In genomic region chr2:238096311-238097011, GRCh38 we compare ENCODE assay signal across 11 cellular contexts. TPM values are rescaled to one million over a fixed set of nuclear protein-coding genes. Genes with fewer than 3 reads are reported as not detected.
DNase-seq lines count a peak whose midpoint lies in the region; ATAC-seq and TF ChIP-seq lines count a peak whose summit lies in the region.
"Had no signal": no experiment of that assay in that cellular context is flagged by ENCODE, and none has a peak within 500 bp of the region (broad histone marks: within the 10 kb centered on the region; RNA-seq: fewer than 3 reads in every experiment).

No MANE protein-coding gene starts in this region.

- peaks cover 35% of the 10 kb centered on the region for H3K36me3 Mint-ChIP-seq in activated T-helper 2 cell treated with anti-CD3 and anti-CD28 coated beads, Interferon-gamma antibody, Interleukin-2, Interleukin-4, amounts not matched to agents 10 μg/mL and 5 μg/mL and 100 μg/mL, durations not matched to agents 14 hours and 24 hours and 36 hours (ENCODE audit: low read depth)

- peak; percentile 7 for DNase-seq in activated T-helper 2 cell treated with anti-CD3 and anti-CD28 coated beads, Interferon-gamma antibody, Interleukin-2, Interleukin-4, amounts not matched to agents 10 μg/mL and 5 μg/mL and 100 μg/mL, durations not matched to agents 14 hours and 24 hours and 36 hours (ENCODE audit: low spot score)
- DNase-seq in lung (ENCODE audit: low spot score) (peak; percentile 26), CD1c-positive myeloid dendritic cell (ENCODE audit: extremely low spot score) (no peak), RKO (ENCODE audit: low spot score) (no peak)
- DNase-seq: midbrain, NCI-H1092 treated with DMSO at 0.1 percent for 48 hours had no signal

- H3K9me3 Mint-ChIP-seq in activated T-helper 2 cell treated with anti-CD3 and anti-CD28 coated beads, Interferon-gamma antibody, Interleukin-2, Interleukin-4, amounts not matched to agents 10 μg/mL and 5 μg/mL and 100 μg/mL, durations not matched to agents 14 hours and 24 hours and 36 hours: no peaks in the 10 kb centered on the region

- H3K9me3 ChIP-seq in HEK293 (ENCODE audit: control insufficient read depth, insufficient read depth, low read depth, low read length) (no peaks in the 10 kb centered on the region), lung (ENCODE audit: control insufficient read depth in 2 of 2, insufficient read depth in 1 of 2, low read length in 1 of 2) (no peaks in the 10 kb centered on the region)

- H3K27me3 ChIP-seq in lung (ENCODE audit: control insufficient read depth, insufficient read depth): no peaks in the 10 kb centered on the region
- H3K27me3 ChIP-seq: cardiac muscle cell had no signal

- intact Hi-C loops in activated T-helper 2 cell treated with anti-CD3 and anti-CD28 coated beads, Interferon-gamma antibody, Interleukin-2, Interleukin-4, amounts not matched to agents 10 μg/mL and 5 μg/mL and 100 μg/mL, durations not matched to agents 14 hours and 24 hours and 36 hours (cut with micrococcal nuclease): no loop called here

- H3K4me3 ChIP-seq in HEK293 (ENCODE audit: low read depth, low read length) (no peak overlapping the region), lung (no peak overlapping the region)
- H3K4me3 ChIP-seq: cardiac muscle cell had no signal

- POLR2A ChIA-PET in HEK293 (lab: Yijun Ruan, JAX): no interaction called here

- no peak overlapping the region for H3K27ac Mint-ChIP-seq in activated T-helper 2 cell treated with anti-CD3 and anti-CD28 coated beads, Interferon-gamma antibody, Interleukin-2, Interleukin-4, amounts not matched to agents 10 μg/mL and 5 μg/mL and 100 μg/mL, durations not matched to agents 14 hours and 24 hours and 36 hours

- ATAC-seq in lung (ENCODE audit: insufficient read depth, low FRiP score) (no peak), GM19324 (IDR thresholded peaks at IDR 0.05; ENCODE audit: low FRiP score, unreplicated experiment) (no peak), GM19395 (IDR thresholded peaks at IDR 0.05; ENCODE audit: unreplicated experiment) (no peak)

- peaks cover 3% of the 10 kb centered on the region for H3K4me1 Mint-ChIP-seq in activated T-helper 2 cell treated with anti-CD3 and anti-CD28 coated beads, Interferon-gamma antibody, Interleukin-2, Interleukin-4, amounts not matched to agents 10 μg/mL and 5 μg/mL and 100 μg/mL, durations not matched to agents 14 hours and 24 hours and 36 hours (ENCODE audit: low read depth)

- H3K36me3 ChIP-seq in HEK293 (ENCODE audit: control insufficient read depth in 2 of 2, insufficient read depth in 1 of 2, low read length in 2 of 2) (peaks cover 0 to 8% of the 10 kb centered on the region in 2 experiments; a peak in 2 of 3 replicates), lung (ENCODE audit: control insufficient read depth in 2 of 2, insufficient read depth in 2 of 2, low read length in 2 of 2) (peaks cover 0 to 6% of the 10 kb centered on the region in 2 donors)
- H3K36me3 ChIP-seq: cardiac muscle cell had no signal

- peak overlapping the region; percentile 34; the same call in 1 of the 2 replicates for H3K27ac ChIP-seq in C4-2B
- no peak overlapping the region for H3K27ac ChIP-seq in HEK293 (ENCODE audit: extremely low read depth, low read depth, low read length)
- no peak overlapping the region for H3K27ac ChIP-seq in lung (ENCODE audit: low read depth in 1 of 2, low read length in 1 of 2)
- H3K27ac ChIP-seq: cardiac muscle cell had no signal

- no peak overlapping the region for H3K4me3 Mint-ChIP-seq in activated T-helper 2 cell treated with anti-CD3 and anti-CD28 coated beads, Interferon-gamma antibody, Interleukin-2, Interleukin-4, amounts not matched to agents 10 μg/mL and 5 μg/mL and 100 μg/mL, durations not matched to agents 14 hours and 24 hours and 36 hours (ENCODE audit: low read depth)

- no peaks in the 10 kb centered on the region for H3K4me1 ChIP-seq in HEK293 (ENCODE audit: control insufficient read depth, insufficient read depth, low read length)
- H3K4me1 ChIP-seq in lung (ENCODE audit: control insufficient read depth in 2 of 2, insufficient read depth in 2 of 2, low read length in 2 of 2): peaks cover 0 to 3% of the 10 kb centered on the region in 2 donors

- TF ChIP-seq CTCF in C4-2B (conservative IDR thresholded peaks at IDR 0.05) (no peak), HEK293 (tag by site-specific recombination; IDR thresholded peaks at IDR 0.05) (no peak), lung (IDR thresholded peaks at IDR 0.05; ENCODE audit: control extremely low read depth, extremely low read depth) (no peak)

- CTCF ChIA-PET in HEK293 (lab: Yijun Ruan, JAX): no interaction called here

- H3K27me3 Mint-ChIP-seq in activated T-helper 2 cell treated with anti-CD3 and anti-CD28 coated beads, Interferon-gamma antibody, Interleukin-2, Interleukin-4, amounts not matched to agents 10 μg/mL and 5 μg/mL and 100 μg/mL, durations not matched to agents 14 hours and 24 hours and 36 hours (ENCODE audit: low read depth): no peaks in the 10 kb centered on the region

- WGBS in lung, 2 donors: 92 to 93% methylated on average over 20 to 22 of the region's 22 CpGs

TF ChIP-seq in HEK293, 187 proteins besides CTCF, POLR2A, EP300 and RAD21 (continues in another document):
- TF ChIP-seq, protein P1, sequence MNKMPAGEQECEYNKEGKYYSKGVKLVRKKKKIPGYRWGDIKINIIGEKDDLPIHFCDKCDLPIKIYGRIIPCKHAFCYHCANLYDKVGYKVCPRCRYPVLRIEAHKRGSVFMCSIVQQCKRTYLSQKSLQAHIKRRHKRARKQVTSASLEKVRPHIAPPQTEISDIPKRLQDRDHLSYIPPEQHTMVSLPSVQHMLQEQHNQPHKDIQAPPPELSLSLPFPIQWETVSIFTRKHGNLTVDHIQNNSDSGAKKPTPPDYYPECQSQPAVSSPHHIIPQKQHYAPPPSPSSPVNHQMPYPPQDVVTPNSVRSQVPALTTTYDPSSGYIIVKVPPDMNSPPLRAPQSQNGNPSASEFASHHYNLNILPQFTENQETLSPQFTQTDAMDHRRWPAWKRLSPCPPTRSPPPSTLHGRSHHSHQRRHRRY (tag by site-specific recombination; IDR thresholded peaks at IDR 0.05): no peak
- TF ChIP-seq, protein P2, sequence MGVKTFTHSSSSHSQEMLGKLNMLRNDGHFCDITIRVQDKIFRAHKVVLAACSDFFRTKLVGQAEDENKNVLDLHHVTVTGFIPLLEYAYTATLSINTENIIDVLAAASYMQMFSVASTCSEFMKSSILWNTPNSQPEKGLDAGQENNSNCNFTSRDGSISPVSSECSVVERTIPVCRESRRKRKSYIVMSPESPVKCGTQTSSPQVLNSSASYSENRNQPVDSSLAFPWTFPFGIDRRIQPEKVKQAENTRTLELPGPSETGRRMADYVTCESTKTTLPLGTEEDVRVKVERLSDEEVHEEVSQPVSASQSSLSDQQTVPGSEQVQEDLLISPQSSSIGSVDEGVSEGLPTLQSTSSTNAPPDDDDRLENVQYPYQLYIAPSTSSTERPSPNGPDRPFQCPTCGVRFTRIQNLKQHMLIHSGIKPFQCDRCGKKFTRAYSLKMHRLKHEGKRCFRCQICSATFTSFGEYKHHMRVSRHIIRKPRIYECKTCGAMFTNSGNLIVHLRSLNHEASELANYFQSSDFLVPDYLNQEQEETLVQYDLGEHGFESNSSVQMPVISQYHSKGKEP (tag by site-specific recombination; IDR thresholded peaks at IDR 0.05): no peak
- TF ChIP-seq ZNF791 (tag by site-specific recombination; IDR thresholded peaks at IDR 0.05) (no peak), ZNF513 (tag by site-specific recombination; IDR thresholded peaks at IDR 0.05) (no peak), ZNF366 (tag by site-specific recombination; conservative IDR thresholded peaks at IDR 0.05) (no peak)
- TF ChIP-seq, protein P3, sequence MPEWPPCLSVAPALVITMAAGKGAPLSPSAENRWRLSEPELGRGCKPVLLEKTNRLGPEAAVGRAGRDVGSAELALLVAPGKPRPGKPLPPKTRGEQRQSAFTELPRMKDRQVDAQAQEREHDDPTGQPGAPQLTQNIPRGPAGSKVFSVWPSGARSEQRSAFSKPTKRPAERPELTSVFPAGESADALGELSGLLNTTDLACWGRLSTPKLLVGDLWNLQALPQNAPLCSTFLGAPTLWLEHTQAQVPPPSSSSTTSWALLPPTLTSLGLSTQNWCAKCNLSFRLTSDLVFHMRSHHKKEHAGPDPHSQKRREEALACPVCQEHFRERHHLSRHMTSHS (tag by site-specific recombination; IDR thresholded peaks at IDR 0.05): no peak

RNA-seq across cellular contexts. Expression of gene ESPNL, which starts 3.7 kb away (rescaled TPM):
- 0.07 and 0.14 TPM in 2 replicates for total RNA-seq in activated T-helper 2 cell treated with anti-CD3 and anti-CD28 coated beads, Interferon-gamma antibody, Interleukin-2, Interleukin-4, amounts not matched to agents 10 μg/mL and 5 μg/mL and 100 μg/mL, durations not matched to agents 14 hours and 24 hours and 36 hours
- 1 to 10 TPM; 2.1 to 3.0 TPM for total RNA-seq in lung
- polyA plus RNA-seq in lung: under 1 TPM; 0.07 to 0.20 TPM

RNA-seq across cellular contexts. Expression of gene SCLY, which starts 35.7 kb away (rescaled TPM):
- 98.6 and 102 TPM in 2 replicates for total RNA-seq in activated T-helper 2 cell treated with anti-CD3 and anti-CD28 coated beads, Interferon-gamma antibody, Interleukin-2, Interleukin-4, amounts not matched to agents 10 μg/mL and 5 μg/mL and 100 μg/mL, durations not matched to agents 14 hours and 24 hours and 36 hours
- total RNA-seq in lung: 10 to 100 TPM; 12.8 to 16.1 TPM
- 10 to 100 TPM in 1 of 2 donors, 1 to 10 TPM in 1; 7.8 to 11.3 TPM for polyA plus RNA-seq in lung

RNA-seq across cellular contexts. Expression of gene KLHL30, which starts 42.0 kb away (rescaled TPM):
- not detected in 2 replicates for total RNA-seq in activated T-helper 2 cell treated with anti-CD3 and anti-CD28 coated beads, Interferon-gamma antibody, Interleukin-2, Interleukin-4, amounts not matched to agents 10 μg/mL and 5 μg/mL and 100 μg/mL, durations not matched to agents 14 hours and 24 hours and 36 hours
- 1 to 10 TPM in 1 of 2 donors, under 1 TPM in 1; 0.57 to 2.1 TPM for total RNA-seq in lung
- under 1 TPM; 0.18 to 0.21 TPM for polyA plus RNA-seq in lung

Comparison
In these comparisons a context has a peak if more than half of its experiments do, and no peak if none do; other contexts are left out.
1. DNase-seq: peak in activated T-helper 2 cell treated with anti-CD3 and anti-CD28 coated beads, Interferon-gamma antibody, Interleukin-2, Interleukin-4, amounts not matched to agents 10 μg/mL and 5 μg/mL and 100 μg/mL, durations not matched to agents 14 hours and 24 hours and 36 hours (single experiment) and lung (single experiment); none in CD1c-positive myeloid dendritic cell (single experiment) and RKO (single experiment).